In the genomic region with DNA sequence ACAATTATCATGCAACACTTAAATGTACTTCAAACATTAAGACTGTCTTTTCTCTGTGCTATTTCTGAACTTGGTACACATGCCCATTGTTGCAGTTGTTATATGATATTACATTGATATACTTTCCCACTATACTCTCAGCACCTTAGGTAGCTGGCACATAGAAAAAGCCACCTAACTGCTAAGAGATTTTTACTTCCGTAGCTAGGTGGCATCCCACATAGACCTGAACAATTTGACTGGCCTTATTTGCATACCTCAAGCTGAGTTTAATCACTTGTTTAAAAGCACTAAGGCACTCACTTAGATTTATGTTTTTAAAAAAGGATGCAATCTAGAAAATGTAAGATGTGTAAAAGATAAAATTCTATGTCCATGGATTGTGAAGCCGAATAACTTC, we compare ENCODE assay signal across 11 cellular contexts.
A peak's percentile ranks its signal among the peaks of the same experiment; 100 is the strongest.
DNase-seq lines count a peak whose midpoint lies in the region; ATAC-seq, FAIRE-seq and TF ChIP-seq lines count a peak whose summit lies in the region.
"Had no signal": no experiment of that assay in that cellular context is flagged by ENCODE, and none has a peak within 500 bp of the region (broad histone marks: within the 10 kb centered on the region; RNA-seq: fewer than 3 reads in every experiment).

No MANE protein-coding gene starts in this region.

- H3K4me1 Mint-ChIP-seq in activated T-helper 17 cell treated with anti-CD3 and anti-CD28 coated beads, Interleukin-2, amount 50 U/mL, for 72 hours: no peaks in the 10 kb centered on the region

- H3K4me3 Mint-ChIP-seq in activated T-helper 17 cell treated with anti-CD3 and anti-CD28 coated beads, Interleukin-2, amount 50 U/mL, for 72 hours: no peak overlapping the region

- TF ChIP-seq POLR2A in erythroblast (IDR thresholded peaks at IDR 0.05; ENCODE audit: low read length) (no peak), GM12892 (IDR thresholded peaks at IDR 0.05; ENCODE audit: low read depth, low read length) (no peak)

- no peak for FAIRE-seq in GM12892 (lab: Jason Lieb, UNC)

- DNase-seq in NCI-H2107 treated with DMSO at 0.1 percent for 48 hours (lab: John Stamatoyannopoulos, UW; ENCODE audit: unreplicated experiment): peak; percentile 11
- no peak for DNase-seq in NCI-H2107 (lab: John Stamatoyannopoulos, UW)
- DNase-seq in putamen (ENCODE audit: low spot score): peak; percentile 42
- no peak for DNase-seq in erythroblast (lab: John Stamatoyannopoulos, UW)
- DNase-seq in GM12892 (ENCODE audit: insufficient read length): no peak
- DNase-seq: activated CD4-positive, alpha-beta T cell treated with anti-CD3 and anti-CD28 coated beads for 4 hours; NK-92 treated with Interleukin-12 subunit alpha and Interleukin-12 subunit beta, amount 100 ng/mL, for 24 hours; testis had no signal

- H3K36me3 Mint-ChIP-seq in activated T-helper 17 cell treated with anti-CD3 and anti-CD28 coated beads, Interleukin-2, amount 50 U/mL, for 72 hours (ENCODE audit: low read depth): no peaks in the 10 kb centered on the region

- no peak overlapping the region for H3K27ac Mint-ChIP-seq in activated T-helper 17 cell treated with anti-CD3 and anti-CD28 coated beads, Interleukin-2, amount 50 U/mL, for 72 hours

- H3K27me3 Mint-ChIP-seq in activated T-helper 17 cell treated with anti-CD3 and anti-CD28 coated beads, Interleukin-2, amount 50 U/mL, for 72 hours: peaks cover 10% of the 10 kb centered on the region

- peaks cover 5% of the 10 kb centered on the region for H3K9me3 Mint-ChIP-seq in activated T-helper 17 cell treated with anti-CD3 and anti-CD28 coated beads, Interleukin-2, amount 50 U/mL, for 72 hours

- peak; percentile 62 for ATAC-seq in HG02759 (IDR thresholded peaks at IDR 0.05; ENCODE audit: unreplicated experiment)
- peak; percentile 38 for ATAC-seq in HG03558 (IDR thresholded peaks at IDR 0.05; ENCODE audit: extremely low read depth, unreplicated experiment)
- no peak for ATAC-seq in activated T-helper 17 cell treated with anti-CD3 and anti-CD28 coated beads, Interleukin-2, amount 50 U/mL, for 72 hours (replicated peaks)

Comparison
In these comparisons a context has a peak if more than half of its experiments do, and no peak if none do; other contexts are left out.
1. DNase-seq: peak in NCI-H2107 treated with DMSO at 0.1 percent for 48 hours (single experiment) and putamen (single experiment); none in NCI-H2107 (single experiment), erythroblast (0 of 2) and GM12892 (single experiment).